ENCODE assay signal across 16 cellular contexts in genomic region chr3:3119393-3119851, GRCh38. TPM values are rescaled to one million over a fixed set of nuclear protein-coding genes. Genes with fewer than 3 reads are reported as not detected.
DNase-seq lines count a peak whose midpoint lies in the region; ATAC-seq, FAIRE-seq and TF ChIP-seq lines count a peak whose summit lies in the region.
"Had no signal": no experiment of that assay in that cellular context is flagged by ENCODE, and none has a peak within 500 bp of the region (broad histone marks: within the 10 kb centered on the region; RNA-seq: fewer than 3 reads in every experiment).

No MANE protein-coding gene starts in this region.

- no peaks in the 10 kb centered on the region for H3K36me3 ChIP-seq in BE2C
- H3K36me3 ChIP-seq: BLaER1 treated with 17β-estradiol and CSF1 and Interleukin-3, amounts not matched to agents 10 nM and 100 nM; breast epithelium; lower lobe of right lung had no signal

- H3K4me1 Mint-ChIP-seq in effector memory CD8-positive, alpha-beta T cell (ENCODE audit: low read depth in 2 of 2) = peaks cover 5 to 8% of the 10 kb centered on the region in 2 donors
- H3K4me1 Mint-ChIP-seq: naive B cell had no signal

- H3K36me3 Mint-ChIP-seq in effector memory CD8-positive, alpha-beta T cell (ENCODE audit: insufficient read depth) = no peaks in the 10 kb centered on the region
- H3K36me3 Mint-ChIP-seq: naive B cell had no signal

- H3K27ac Mint-ChIP-seq in effector memory CD8-positive, alpha-beta T cell = peak overlapping the region in 1 of 2 donors; percentile 35
- H3K27ac Mint-ChIP-seq: activated naive CD4-positive, alpha-beta T cell treated with anti-CD3 and anti-CD28 coated beads for 36 hours; naive B cell had no signal

- no peaks in the 10 kb centered on the region for H3K4me1 ChIP-seq in BE2C
- H3K4me1 ChIP-seq: BLaER1 treated with 17β-estradiol and CSF1 and Interleukin-3, amounts not matched to agents 10 nM and 100 nM; breast epithelium; lower lobe of right lung had no signal

- peak; percentile 74 for ATAC-seq in HG02870 (IDR thresholded peaks at IDR 0.05; ENCODE audit: unreplicated experiment)
- peak; percentile 90 for ATAC-seq in effector memory CD8-positive, alpha-beta T cell (replicated peaks)
- no peak for ATAC-seq in HG03159 (IDR thresholded peaks at IDR 0.05; ENCODE audit: unreplicated experiment)
- ATAC-seq: lower lobe of right lung had no signal

- no peaks in the 10 kb centered on the region for H3K9me3 Mint-ChIP-seq in effector memory CD8-positive, alpha-beta T cell
- H3K9me3 Mint-ChIP-seq: activated naive CD4-positive, alpha-beta T cell treated with anti-CD3 and anti-CD28 coated beads for 36 hours; naive B cell had no signal

- no peak for TF ChIP-seq CTCF in BE2C (IDR thresholded peaks at IDR 0.05; ENCODE audit: low read depth, low read length)

- peak overlapping the region in 1 of 2 donors; percentile 24 for H3K4me3 Mint-ChIP-seq in effector memory CD8-positive, alpha-beta T cell
- H3K4me3 Mint-ChIP-seq: activated naive CD4-positive, alpha-beta T cell treated with anti-CD3 and anti-CD28 coated beads for 36 hours; naive B cell had no signal

- no peak overlapping the region for H3K4me3 ChIP-seq in BE2C (ENCODE audit: low read depth, low read length)
- H3K4me3 ChIP-seq: BLaER1 treated with 17β-estradiol and CSF1 and Interleukin-3, amounts not matched to agents 10 nM and 100 nM; breast epithelium; lower lobe of right lung had no signal

- H3K27me3 ChIP-seq in BE2C = no peaks in the 10 kb centered on the region
- H3K27me3 ChIP-seq: BLaER1 treated with 17β-estradiol and CSF1 and Interleukin-3, amounts not matched to agents 10 nM and 100 nM; breast epithelium had no signal

- DNase-seq in BE2C (peak; percentile 7), GM12892 (ENCODE audit: insufficient read length) (no peak), pons (ENCODE audit: low spot score) (no peak), DMS153 treated with DMSO at 0.1 percent for 48 hours (lab: John Stamatoyannopoulos, UW; ENCODE audit: unreplicated experiment) (no peak)
- peak in 1 of 3 experiments; percentile 5 for DNase-seq in effector memory CD8-positive, alpha-beta T cell
- DNase-seq: activated naive CD4-positive, alpha-beta T cell treated with anti-CD3 and anti-CD28 coated beads for 36 hours; lower lobe of right lung; naive B cell; NCI-H1436 treated with DMSO at 0.1 percent for 48 hours; NCI-H524 treated with DMSO at 0.1 percent for 48 hours; stimulated activated CD4-positive, alpha-beta T cell treated with anti-CD3 and anti-CD28 coated beads, Interleukin-15, amount 100 ng/mL, for 24 hours; T-helper 1 cell had no signal

- TF ChIP-seq POLR2A in GM12892 (IDR thresholded peaks at IDR 0.05; ENCODE audit: low read depth, low read length) = no peak

- FAIRE-seq in GM12892 (lab: Jason Lieb, UNC) = peak; percentile 24

- no peaks in the 10 kb centered on the region for H3K9me3 ChIP-seq in BE2C
- H3K9me3 ChIP-seq: BLaER1 treated with 17β-estradiol and CSF1 and Interleukin-3, amounts not matched to agents 10 nM and 100 nM; breast epithelium; lower lobe of right lung had no signal

- H3K27me3 Mint-ChIP-seq in effector memory CD8-positive, alpha-beta T cell = no peaks in the 10 kb centered on the region

RNA-seq across cellular contexts. Expression of gene TRNT1, which starts 7.3 kb away (rescaled TPM):
- polyA plus RNA-seq in BE2C (2012; ENCODE audit: insufficient read depth, insufficient read length, low read depth) = 6.0 TPM
- polyA plus RNA-seq in GM12892 (2012; ENCODE audit: missing spikeins) = 27.8 TPM

RNA-seq across cellular contexts. Expression of gene IL5RA, which starts 9.2 kb away (rescaled TPM):
- polyA plus RNA-seq in BE2C (2012; ENCODE audit: insufficient read depth, insufficient read length, low read depth) = 0.28 TPM
- 0.25 TPM for polyA plus RNA-seq in GM12892 (2012; ENCODE audit: missing spikeins)
